Comparison of ENCODE assay signal across 11 cellular contexts in the genomic region with DNA sequence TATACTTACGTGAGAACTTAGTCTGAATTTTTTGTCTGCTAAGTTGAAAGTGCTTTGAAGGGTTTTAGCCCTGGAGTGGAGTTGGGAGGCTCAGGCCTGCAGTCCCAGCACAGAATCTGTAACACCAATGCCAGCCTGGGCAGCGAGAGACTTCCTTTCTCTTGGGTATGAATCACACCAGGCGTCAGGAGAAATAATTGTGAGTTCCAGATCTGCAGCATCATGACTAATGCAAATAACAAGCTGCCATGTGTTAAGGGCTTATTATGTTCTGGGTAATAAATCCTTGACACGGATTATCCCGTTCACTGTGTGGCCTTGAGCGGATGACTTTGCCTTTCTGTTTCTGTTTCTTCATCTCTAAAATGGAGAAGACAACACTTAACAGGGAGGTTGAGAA.
DNase-seq lines count a peak whose midpoint lies in the region; ATAC-seq and TF ChIP-seq lines count a peak whose summit lies in the region.
"Had no signal": no experiment of that assay in that cellular context is flagged by ENCODE, and none has a peak within 500 bp of the region (broad histone marks: within the 10 kb centered on the region; RNA-seq: fewer than 3 reads in every experiment).

No MANE protein-coding gene starts in this region.

- H3K27ac Mint-ChIP-seq in activated CD4-positive, alpha-beta T cell treated with anti-CD3 and anti-CD28 coated beads, Interleukin-2, amount 10 ng/mL, durations not matched to agents 24 days and 14 days: no peak overlapping the region
- H3K27ac Mint-ChIP-seq in activated T-cell treated with anti-CD3 and anti-CD28 coated beads, Interleukin-2, amount 50 U/mL, for 72 hours: no peak overlapping the region

- CTCF ChIA-PET in AG04449 (lab: Yijun Ruan, JAX): interaction anchor here (0.9 to 1.5 kb wide), 5 partner anchors 9 to 89 kb away, joined by 3 to 8 read pairs (median 3); no protein-coding TSS in a partner anchor

- TF ChIP-seq CTCF in AG04449 (IDR thresholded peaks at IDR 0.05; ENCODE audit: insufficient read depth, low read length, missing control alignments) (no peak), astrocyte of the spinal cord (IDR thresholded peaks at IDR 0.05; ENCODE audit: low read depth, low read length) (no peak), omental fat pad (IDR thresholded peaks at IDR 0.05) (no peak)

- H3K4me3 Mint-ChIP-seq in activated CD4-positive, alpha-beta T cell treated with anti-CD3 and anti-CD28 coated beads, Interleukin-2, amount 10 ng/mL, durations not matched to agents 24 days and 14 days: no peak overlapping the region
- H3K4me3 Mint-ChIP-seq in activated T-cell treated with anti-CD3 and anti-CD28 coated beads, Interleukin-2, amount 50 U/mL, for 72 hours: no peak overlapping the region
- H3K4me3 Mint-ChIP-seq: naive thymus-derived CD4-positive, alpha-beta T cell had no signal

- ATAC-seq in left colon: peak; percentile 76
- ATAC-seq in omental fat pad (ENCODE audit: low FRiP score): no peak
- no peak for ATAC-seq in activated T-cell treated with anti-CD3 and anti-CD28 coated beads, Interleukin-2, amount 50 U/mL, for 72 hours (replicated peaks in 1 of 2)
- ATAC-seq: naive thymus-derived CD4-positive, alpha-beta T cell had no signal

- in situ Hi-C loops in astrocyte of the spinal cord (cut with HindIII; ENCODE audit: low sequenced_read_pairs): no loop called here

- no peaks in the 10 kb centered on the region for H3K27me3 Mint-ChIP-seq in activated CD4-positive, alpha-beta T cell treated with anti-CD3 and anti-CD28 coated beads, Interleukin-2, amount 10 ng/mL, durations not matched to agents 24 days and 14 days
- no peaks in the 10 kb centered on the region for H3K27me3 Mint-ChIP-seq in activated T-cell treated with anti-CD3 and anti-CD28 coated beads, Interleukin-2, amount 50 U/mL, for 72 hours (ENCODE audit: low read depth)

- DNase-seq in AG04449 (ENCODE audit: low read depth, low spot score): peak; percentile 56
- DNase-seq in HT1080 (ENCODE audit: low read depth): peak; percentile 76
- peak; percentile 53 for DNase-seq in astrocyte of the spinal cord (ENCODE audit: low read depth, low spot score)
- DNase-seq in left colon: no peak
- no peak for DNase-seq in omental fat pad (ENCODE audit: low spot score)
- no peak for DNase-seq in stimulated activated CD4-positive, alpha-beta T cell treated with anti-CD3 and anti-CD28 coated beads, Interleukin-12 subunit alpha, Interleukin-12 subunit beta, amount 100 ng/mL, for 4 hours
- DNase-seq in activated CD4-positive, alpha-beta T cell treated with anti-CD3 and anti-CD28 coated beads, Interleukin-2, amount 10 ng/mL, durations not matched to agents 24 days and 14 days: no peak
- no peak for DNase-seq in activated T-cell treated with anti-CD3 and anti-CD28 coated beads, Interleukin-2, amount 50 U/mL, for 72 hours
- DNase-seq: activated CD4-positive, CD25-positive, alpha-beta regulatory T cell treated with anti-CD3 and anti-CD28 coated beads, Interleukin-2, amount 50 U/mL, for 72 hours; naive thymus-derived CD4-positive, alpha-beta T cell; SK-N-SH had no signal

- intact Hi-C loops in left colon (cut with DNase I, micrococcal nuclease): no loop called here
- intact Hi-C loops in activated CD4-positive, alpha-beta T cell treated with anti-CD3 and anti-CD28 coated beads, Interleukin-2, amount 10 ng/mL, durations not matched to agents 24 days and 14 days (cut with micrococcal nuclease): no loop called here

- H3K4me1 Mint-ChIP-seq in activated CD4-positive, alpha-beta T cell treated with anti-CD3 and anti-CD28 coated beads, Interleukin-2, amount 10 ng/mL, durations not matched to agents 24 days and 14 days: peaks cover 2% of the 10 kb centered on the region
- no peaks in the 10 kb centered on the region for H3K4me1 Mint-ChIP-seq in activated T-cell treated with anti-CD3 and anti-CD28 coated beads, Interleukin-2, amount 50 U/mL, for 72 hours (ENCODE audit: low read depth)

- H3K4me3 ChIP-seq in AG04449 (ENCODE audit: low read depth, low read length) (no peak overlapping the region), astrocyte of the spinal cord (ENCODE audit: low read depth, low read length) (no peak overlapping the region)

- H3K36me3 Mint-ChIP-seq in activated CD4-positive, alpha-beta T cell treated with anti-CD3 and anti-CD28 coated beads, Interleukin-2, amount 10 ng/mL, durations not matched to agents 24 days and 14 days (ENCODE audit: low read depth): no peaks in the 10 kb centered on the region
- H3K36me3 Mint-ChIP-seq in activated T-cell treated with anti-CD3 and anti-CD28 coated beads, Interleukin-2, amount 50 U/mL, for 72 hours (ENCODE audit: insufficient read depth in 2 of 2): peaks cover 3 to 4% of the 10 kb centered on the region in 2 donors

- H3K9me3 Mint-ChIP-seq in activated CD4-positive, alpha-beta T cell treated with anti-CD3 and anti-CD28 coated beads, Interleukin-2, amount 10 ng/mL, durations not matched to agents 24 days and 14 days: no peaks in the 10 kb centered on the region
- peaks cover 6% of the 10 kb centered on the region in 2 donors for H3K9me3 Mint-ChIP-seq in activated T-cell treated with anti-CD3 and anti-CD28 coated beads, Interleukin-2, amount 50 U/mL, for 72 hours

- POLR2A ChIA-PET in AG04449 (lab: Yijun Ruan, JAX): no interaction called here

Comparison
In these comparisons a context has a peak if more than half of its experiments do, and no peak if none do; other contexts are left out.
1. DNase-seq: peak in AG04449 (single experiment), HT1080 (single experiment) and astrocyte of the spinal cord (single experiment); none in left colon (0 of 2), omental fat pad (single experiment), stimulated activated CD4-positive, alpha-beta T cell treated with anti-CD3 and anti-CD28 coated beads, Interleukin-12 subunit alpha, Interleukin-12 subunit beta, amount 100 ng/mL, for 4 hours (single experiment), activated CD4-positive, alpha-beta T cell treated with anti-CD3 and anti-CD28 coated beads, Interleukin-2, amount 10 ng/mL, durations not matched to agents 24 days and 14 days (single experiment) and activated T-cell treated with anti-CD3 and anti-CD28 coated beads, Interleukin-2, amount 50 U/mL, for 72 hours (0 of 2).